15 cellular contexts compared by ENCODE assay signal in the genomic region with DNA sequence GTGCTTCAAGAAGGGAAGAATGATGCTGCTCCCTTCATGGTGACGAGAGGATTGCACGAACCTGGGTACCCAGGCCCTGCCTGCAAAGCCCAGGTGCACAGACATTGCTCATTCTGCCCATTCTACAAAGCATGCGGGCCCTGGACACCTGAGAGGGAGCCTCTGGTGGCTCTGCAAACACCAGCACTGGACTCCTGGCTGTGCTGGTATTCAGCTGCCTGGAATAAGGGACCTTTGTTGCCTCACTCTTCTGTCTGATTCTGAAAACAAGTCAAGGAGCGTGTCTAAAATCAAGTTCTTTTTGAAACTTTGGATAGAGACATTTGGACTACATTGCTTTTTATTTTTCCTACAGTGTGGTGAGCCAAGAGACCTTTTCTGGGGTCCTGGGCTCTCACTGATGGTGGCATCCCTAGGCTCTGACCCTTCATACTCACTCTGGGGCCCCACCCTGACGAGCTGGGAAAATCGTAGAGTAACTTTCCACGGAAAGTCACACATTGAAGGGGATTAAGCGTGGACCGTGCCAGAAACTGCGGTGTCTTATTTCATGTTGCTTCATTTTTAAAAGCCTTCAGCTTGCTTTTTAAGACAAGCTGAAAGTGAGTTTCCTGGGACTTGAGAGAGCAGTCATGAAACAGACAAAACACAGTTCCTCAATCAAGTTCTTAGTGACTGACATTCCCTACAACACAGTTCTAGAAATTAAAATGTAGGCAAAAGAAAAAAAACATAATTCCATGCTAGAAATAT. TPM values are rescaled to one million over a fixed set of nuclear protein-coding genes. Genes with fewer than 3 reads are reported as not detected.
DNase-seq lines count a peak whose midpoint lies in the region; ATAC-seq, FAIRE-seq and TF ChIP-seq lines count a peak whose summit lies in the region.
"Had no signal": no experiment of that assay in that cellular context is flagged by ENCODE, and none has a peak within 500 bp of the region (broad histone marks: within the 10 kb centered on the region; RNA-seq: fewer than 3 reads in every experiment).

No MANE protein-coding gene starts in this region.

- no peak overlapping the region for H3K9ac ChIP-seq in mesendoderm (ENCODE audit: low read length)

- 88 to 91% methylated on average over 9 to 10 of the region's 10 CpGs for WGBS in mesodermal cell (ENCODE audit: insufficient coverage in 2 of 2), 2 experiments
- 63% methylated on average over 10 of the region's 10 CpGs for WGBS in suprapubic skin
- WGBS in mesendoderm (ENCODE audit: extremely low coverage, insufficient coverage, low lambda C conversion rate), result no CpG with 5 or more reads among the region's 10 CpGs

- no peak for FAIRE-seq in HTR-8/SVneo (lab: Jason Lieb, UNC)

- no peak for TF ChIP-seq EP300 in suprapubic skin (IDR thresholded peaks at IDR 0.05)

- H3K4ac ChIP-seq in mesendoderm (ENCODE audit: low read depth, low read length), result no peak overlapping the region

- H3K4me1 ChIP-seq in mesodermal cell (ENCODE audit: control insufficient read depth, insufficient read depth, low read length, poor library complexity, severe bottlenecking) (peaks cover 85% of the 10 kb centered on the region), suprapubic skin (peaks cover 55% of the 10 kb centered on the region), mesendoderm (ENCODE audit: control insufficient read depth, low read depth, low read length) (peaks cover 22% of the 10 kb centered on the region)

- H3K27ac ChIP-seq in dorsolateral prefrontal cortex (peak overlapping the region in 45 of 59 donors; percentile 1 to 94 (median 79)), mesodermal cell (ENCODE audit: low read depth, low read length, severe bottlenecking) (peak overlapping the region; percentile 51), suprapubic skin (peak overlapping the region; percentile 71), mesendoderm (ENCODE audit: low read depth, low read length) (no peak overlapping the region)
- H3K27ac ChIP-seq: HL-60 had no signal

- H3K36me3 ChIP-seq in mesodermal cell (ENCODE audit: control insufficient read depth, insufficient read depth, low read length), result no peaks in the 10 kb centered on the region
- no peaks in the 10 kb centered on the region for H3K36me3 ChIP-seq in suprapubic skin
- H3K36me3 ChIP-seq in mesendoderm (ENCODE audit: control insufficient read depth, insufficient read depth, low read length), result no peaks in the 10 kb centered on the region

- no peak overlapping the region for H2BK120ac ChIP-seq in mesendoderm (ENCODE audit: low read depth, low read length)

- no peak overlapping the region for H3K18ac ChIP-seq in mesendoderm (ENCODE audit: low read length)

- intact Hi-C loops in dorsolateral prefrontal cortex (cut with DNase I), result no loop called here

- H2BK15ac ChIP-seq in mesendoderm (replicated peaks; ENCODE audit: low read depth), result no peak overlapping the region

- H3K79me1 ChIP-seq in mesendoderm (ENCODE audit: low read length), result no peaks in the 10 kb centered on the region

- no peak overlapping the region for H3K56ac ChIP-seq in mesendoderm (ENCODE audit: low read length)

- TF ChIP-seq CTCF in dorsolateral prefrontal cortex (IDR thresholded peaks at IDR 0.05 in 54 of 56, conservative IDR thresholded peaks at IDR 0.05 in 2 of 56; ENCODE audit: low read depth in 1 of 56, partially characterized antibody in 56 of 56) (no peak), suprapubic skin (IDR thresholded peaks at IDR 0.05) (no peak)

- no peaks in the 10 kb centered on the region for H3K79me2 ChIP-seq in mesendoderm (ENCODE audit: control insufficient read depth, insufficient read depth, low read length)

- no peak overlapping the region for H3K23ac ChIP-seq in mesendoderm (ENCODE audit: low read length)

- peak; percentile 55 for DNase-seq in HuH-7 (ENCODE audit: low spot score)
- DNase-seq in dorsolateral prefrontal cortex, result no peak
- no peak for DNase-seq in suprapubic skin (ENCODE audit: low spot score in 2 of 2)
- no peak for DNase-seq in HTR-8/SVneo (ENCODE audit: insufficient read length, low spot score)
- no peak for DNase-seq in NCI-H1694 (lab: John Stamatoyannopoulos, UW)
- DNase-seq in mesendoderm, result no peak
- DNase-seq: activated B cell treated with CpG ODN at 0.5 μM for 24 hours; activated T-cell treated with anti-CD3 and anti-CD28 coated beads, Interleukin-2, amount 50 U/mL, for 48 hours; CD4-positive, CD25-positive, alpha-beta regulatory T cell; kidney glomerular epithelial cell; NCI-H69; occipital lobe had no signal

- no peak overlapping the region for H2AK5ac ChIP-seq in mesendoderm (ENCODE audit: low read length)

- no peak for ATAC-seq in HG03025 (IDR thresholded peaks at IDR 0.05; ENCODE audit: low FRiP score, unreplicated experiment)

- no peak overlapping the region for H4K5ac ChIP-seq in mesendoderm (ENCODE audit: low read length)

- no peak overlapping the region for H3K4me3 ChIP-seq in dorsolateral prefrontal cortex
- H3K4me3 ChIP-seq in mesodermal cell (ENCODE audit: extremely low read depth, insufficient read depth, low read length, poor library complexity, severe bottlenecking), result no peak overlapping the region
- no peak overlapping the region for H3K4me3 ChIP-seq in suprapubic skin
- no peak overlapping the region for H3K4me3 ChIP-seq in mesendoderm (ENCODE audit: low read length)

- H3K9me3 ChIP-seq in mesodermal cell (ENCODE audit: control insufficient read depth, low read length), result no peaks in the 10 kb centered on the region
- H3K9me3 ChIP-seq in suprapubic skin, result no peaks in the 10 kb centered on the region

- H4K8ac ChIP-seq in mesendoderm (ENCODE audit: low read depth, low read length), result no peak overlapping the region

- no peak overlapping the region for H2BK5ac ChIP-seq in mesendoderm (ENCODE audit: low read length)

- no peak for TF ChIP-seq POLR2A in suprapubic skin (IDR thresholded peaks at IDR 0.05)

- H3K27me3 ChIP-seq in dorsolateral prefrontal cortex (no peaks in the 10 kb centered on the region), suprapubic skin (no peaks in the 10 kb centered on the region), mesendoderm (ENCODE audit: insufficient read depth, low read length, poor library complexity) (no peaks in the 10 kb centered on the region)

- no peak overlapping the region for H3K4me2 ChIP-seq in mesendoderm (ENCODE audit: low read length)

RNA-seq across cellular contexts. Expression of gene ABCA4, which starts 24.0 kb away (rescaled TPM):
- total RNA-seq in dorsolateral prefrontal cortex (1 to 10 TPM in 67 of 120 experiments, under 1 TPM in 53; 0.07 to 5.2 (median 1.1) TPM), suprapubic skin (1 to 10 TPM; 2.8 to 6.8 (median 4.3) TPM)
- polyA plus RNA-seq in mesodermal cell (2013, experiment 1 of 2), result 9.5 TPM
- 8.2 TPM for polyA plus RNA-seq in mesodermal cell (2013, experiment 2 of 2)
- 0.17 TPM for polyA plus RNA-seq in mesendoderm (2013, experiment 1 of 2)
- polyA plus RNA-seq in mesendoderm (2013, experiment 2 of 2), result 0.07 TPM
- total RNA-seq: activated B cell treated with CpG ODN at 0.5 μM for 24 hours; CD4-positive, CD25-positive, alpha-beta regulatory T cell had no signal
- polyA plus RNA-seq: CD4-positive, CD25-positive, alpha-beta regulatory T cell had no signal
